ENCODE assay signal across 27 cellular contexts in genomic region chr4:100224701-100225100, GRCh38.
"Had no signal": no experiment of that assay in that cellular context is flagged by ENCODE, and none has a peak within 500 bp of the region (broad histone marks: within the 10 kb centered on the region; RNA-seq: fewer than 3 reads in every experiment).

No MANE protein-coding gene starts in this region.

- H3K4me1 Mint-ChIP-seq: mesothelial cell of epicardium, naive B cell had no signal

- H3K36me3 ChIP-seq: esophagus squamous epithelium, gastrocnemius medialis, heart right ventricle, left lung, lower lobe of right lung had no signal

- ATAC-seq: effector memory CD8-positive, alpha-beta T cell; esophagus mucosa; gastrocnemius medialis; heart right ventricle; left lung; left ventricle myocardium superior; mucosa of descending colon had no signal

- H3K27ac ChIP-seq: coronary artery, dorsolateral prefrontal cortex, epithelial cell of prostate, esophagus squamous epithelium, gastrocnemius medialis, heart right ventricle, left lung, lower lobe of right lung had no signal

- H3K4me3 ChIP-seq: coronary artery, dorsolateral prefrontal cortex, esophagus squamous epithelium, gastrocnemius medialis, heart right ventricle, left lung, lower lobe of right lung, mucosa of descending colon had no signal

- H3K4me1 ChIP-seq: esophagus squamous epithelium, gastrocnemius medialis, heart right ventricle, left lung, lower lobe of right lung had no signal

- DNase-seq: dermis blood vessel endothelial cell; dorsolateral prefrontal cortex; effector CD8-positive, alpha-beta T cell; effector memory CD8-positive, alpha-beta T cell; endodermal cell; erythroblast; esophagus squamous epithelium; foreskin fibroblast; foreskin melanocyte; gastrocnemius medialis; head of caudate nucleus; heart right ventricle; hippocampal formation; left cardiac atrium; left lung; left ventricle myocardium superior; lower lobe of right lung; mucosa of descending colon; naive B cell had no signal

- H3K4me3 Mint-ChIP-seq: effector memory CD8-positive, alpha-beta T cell; endodermal cell; mesothelial cell of epicardium; naive B cell had no signal

- H3K27me3 ChIP-seq: dorsolateral prefrontal cortex, esophagus squamous epithelium, gastrocnemius medialis, heart right ventricle, left lung had no signal

- H3K27ac Mint-ChIP-seq: effector memory CD8-positive, alpha-beta T cell; endodermal cell; mesothelial cell of epicardium; naive B cell had no signal

- FAIRE-seq: colon, endometrium, islet of Langerhans, keratinocyte had no signal
